ENCODE assay signal across 26 cellular contexts in genomic region chr5:4906821-4907220, GRCh38.
"Had no signal": no experiment of that assay in that cellular context is flagged by ENCODE, and none has a peak within 500 bp of the region (broad histone marks: within the 10 kb centered on the region; RNA-seq: fewer than 3 reads in every experiment).

No MANE protein-coding gene starts in this region.

- ATAC-seq: activated CD8-positive, alpha-beta memory T cell treated with anti-CD3 and anti-CD28 coated beads, Interleukin-2, amount 10 ng/mL, durations not matched to agents 7 days and 5 days; activated T-helper 17 cell treated with anti-CD3 and anti-CD28 coated beads, Interleukin-2, amount 50 U/mL, for 72 hours; Panc1; T-cell had no signal

- H3K4me3 ChIP-seq: body of pancreas, SK-N-MC had no signal

- H3K27ac ChIP-seq: body of pancreas, SK-N-MC had no signal

- DNase-seq: activated B cell treated with CpG ODN at 0.5 μM for 24 hours; activated CD4-positive, alpha-beta T cell treated with anti-CD3 and anti-CD28 coated beads for 1 hour; activated CD4-positive, alpha-beta T cell treated with anti-CD3 and anti-CD28 coated beads, Interleukin-2, amount 10 ng/mL, durations not matched to agents 24 days and 14 days; activated CD4-positive, alpha-beta T cell treated with anti-CD3 and anti-CD28 coated beads, Interleukin-2, amount 50 U/mL, for 48 hours; activated CD8-positive, alpha-beta memory T cell treated with anti-CD3 and anti-CD28 coated beads, Interleukin-2, amount 10 ng/mL, durations not matched to agents 7 days and 5 days; activated gamma-delta T cell; activated naive CD4-positive, alpha-beta T cell treated with anti-CD3 and anti-CD28 coated beads for 36 hours; activated T-cell treated with anti-CD3 and anti-CD28 coated beads, Interleukin-2, amount 50 U/mL, for 24 hours; body of pancreas; IMR-90; KBM-7; NCI-H1092; NCI-H1930; NCI-H2171 treated with DMSO at 0.1 percent for 48 hours; NCI-H345; NCI-H510A; NCI-H526 treated with DMSO at 0.1 percent for 48 hours; NCI-H82; NK-92 treated with Interleukin-12 subunit alpha and Interleukin-12 subunit beta, amount 100 ng/mL, for 24 hours; OCI-M1; T-cell; T-helper 2 cell; T1000 had no signal

- H3K4me1 ChIP-seq: body of pancreas had no signal

- H3K27me3 ChIP-seq: body of pancreas had no signal

- H3K9me3 ChIP-seq: body of pancreas had no signal
